Comparison of ENCODE assay signal across 1 cellular context in the genomic region with DNA sequence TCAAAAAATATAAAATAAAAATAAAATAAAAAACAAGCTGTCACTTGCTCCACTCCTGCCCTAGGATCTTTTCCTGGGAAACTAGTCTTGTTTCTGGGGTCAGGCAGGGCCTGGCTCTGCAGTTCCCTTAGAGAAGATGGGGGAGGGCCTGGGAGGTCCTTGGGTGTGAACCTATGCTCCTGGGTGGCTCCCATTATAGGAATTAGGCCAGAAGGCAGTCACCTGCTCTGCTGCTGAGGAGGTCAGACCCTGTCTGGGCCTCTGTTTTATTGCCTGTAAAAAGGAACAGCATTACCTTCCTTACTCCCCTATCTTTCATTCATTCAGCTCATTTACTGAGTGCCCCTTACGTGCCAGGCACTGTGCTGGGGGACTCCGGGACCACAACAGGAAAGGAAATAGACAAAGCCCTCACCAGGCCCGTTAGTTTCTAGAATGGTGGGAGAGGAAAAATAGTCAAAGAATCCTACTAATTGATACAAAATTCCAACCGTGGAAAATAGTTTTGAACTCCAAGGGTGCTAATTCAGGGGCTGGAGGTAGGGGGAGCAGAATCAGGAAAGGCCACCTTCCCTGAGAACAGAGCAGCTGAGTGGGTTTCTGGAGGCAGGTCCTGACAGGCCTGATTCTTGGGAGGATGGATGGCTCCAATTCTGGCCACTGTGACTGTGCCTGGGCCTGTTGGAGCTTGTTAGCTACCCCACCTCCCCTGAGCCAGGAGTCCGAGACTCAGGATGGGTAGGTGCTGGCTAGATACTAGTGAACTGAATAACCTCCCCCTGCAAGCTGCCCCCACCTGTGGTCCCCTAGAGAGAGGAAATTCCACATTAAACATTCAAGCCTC.
TF ChIP-seq lines count a peak whose summit lies in the region.

No MANE protein-coding gene starts in this region.

TF ChIP-seq in GM23338, 12 proteins besides CTCF, POLR2A, EP300 and RAD21 (continued from another document):
- TF ChIP-seq, protein P1, sequence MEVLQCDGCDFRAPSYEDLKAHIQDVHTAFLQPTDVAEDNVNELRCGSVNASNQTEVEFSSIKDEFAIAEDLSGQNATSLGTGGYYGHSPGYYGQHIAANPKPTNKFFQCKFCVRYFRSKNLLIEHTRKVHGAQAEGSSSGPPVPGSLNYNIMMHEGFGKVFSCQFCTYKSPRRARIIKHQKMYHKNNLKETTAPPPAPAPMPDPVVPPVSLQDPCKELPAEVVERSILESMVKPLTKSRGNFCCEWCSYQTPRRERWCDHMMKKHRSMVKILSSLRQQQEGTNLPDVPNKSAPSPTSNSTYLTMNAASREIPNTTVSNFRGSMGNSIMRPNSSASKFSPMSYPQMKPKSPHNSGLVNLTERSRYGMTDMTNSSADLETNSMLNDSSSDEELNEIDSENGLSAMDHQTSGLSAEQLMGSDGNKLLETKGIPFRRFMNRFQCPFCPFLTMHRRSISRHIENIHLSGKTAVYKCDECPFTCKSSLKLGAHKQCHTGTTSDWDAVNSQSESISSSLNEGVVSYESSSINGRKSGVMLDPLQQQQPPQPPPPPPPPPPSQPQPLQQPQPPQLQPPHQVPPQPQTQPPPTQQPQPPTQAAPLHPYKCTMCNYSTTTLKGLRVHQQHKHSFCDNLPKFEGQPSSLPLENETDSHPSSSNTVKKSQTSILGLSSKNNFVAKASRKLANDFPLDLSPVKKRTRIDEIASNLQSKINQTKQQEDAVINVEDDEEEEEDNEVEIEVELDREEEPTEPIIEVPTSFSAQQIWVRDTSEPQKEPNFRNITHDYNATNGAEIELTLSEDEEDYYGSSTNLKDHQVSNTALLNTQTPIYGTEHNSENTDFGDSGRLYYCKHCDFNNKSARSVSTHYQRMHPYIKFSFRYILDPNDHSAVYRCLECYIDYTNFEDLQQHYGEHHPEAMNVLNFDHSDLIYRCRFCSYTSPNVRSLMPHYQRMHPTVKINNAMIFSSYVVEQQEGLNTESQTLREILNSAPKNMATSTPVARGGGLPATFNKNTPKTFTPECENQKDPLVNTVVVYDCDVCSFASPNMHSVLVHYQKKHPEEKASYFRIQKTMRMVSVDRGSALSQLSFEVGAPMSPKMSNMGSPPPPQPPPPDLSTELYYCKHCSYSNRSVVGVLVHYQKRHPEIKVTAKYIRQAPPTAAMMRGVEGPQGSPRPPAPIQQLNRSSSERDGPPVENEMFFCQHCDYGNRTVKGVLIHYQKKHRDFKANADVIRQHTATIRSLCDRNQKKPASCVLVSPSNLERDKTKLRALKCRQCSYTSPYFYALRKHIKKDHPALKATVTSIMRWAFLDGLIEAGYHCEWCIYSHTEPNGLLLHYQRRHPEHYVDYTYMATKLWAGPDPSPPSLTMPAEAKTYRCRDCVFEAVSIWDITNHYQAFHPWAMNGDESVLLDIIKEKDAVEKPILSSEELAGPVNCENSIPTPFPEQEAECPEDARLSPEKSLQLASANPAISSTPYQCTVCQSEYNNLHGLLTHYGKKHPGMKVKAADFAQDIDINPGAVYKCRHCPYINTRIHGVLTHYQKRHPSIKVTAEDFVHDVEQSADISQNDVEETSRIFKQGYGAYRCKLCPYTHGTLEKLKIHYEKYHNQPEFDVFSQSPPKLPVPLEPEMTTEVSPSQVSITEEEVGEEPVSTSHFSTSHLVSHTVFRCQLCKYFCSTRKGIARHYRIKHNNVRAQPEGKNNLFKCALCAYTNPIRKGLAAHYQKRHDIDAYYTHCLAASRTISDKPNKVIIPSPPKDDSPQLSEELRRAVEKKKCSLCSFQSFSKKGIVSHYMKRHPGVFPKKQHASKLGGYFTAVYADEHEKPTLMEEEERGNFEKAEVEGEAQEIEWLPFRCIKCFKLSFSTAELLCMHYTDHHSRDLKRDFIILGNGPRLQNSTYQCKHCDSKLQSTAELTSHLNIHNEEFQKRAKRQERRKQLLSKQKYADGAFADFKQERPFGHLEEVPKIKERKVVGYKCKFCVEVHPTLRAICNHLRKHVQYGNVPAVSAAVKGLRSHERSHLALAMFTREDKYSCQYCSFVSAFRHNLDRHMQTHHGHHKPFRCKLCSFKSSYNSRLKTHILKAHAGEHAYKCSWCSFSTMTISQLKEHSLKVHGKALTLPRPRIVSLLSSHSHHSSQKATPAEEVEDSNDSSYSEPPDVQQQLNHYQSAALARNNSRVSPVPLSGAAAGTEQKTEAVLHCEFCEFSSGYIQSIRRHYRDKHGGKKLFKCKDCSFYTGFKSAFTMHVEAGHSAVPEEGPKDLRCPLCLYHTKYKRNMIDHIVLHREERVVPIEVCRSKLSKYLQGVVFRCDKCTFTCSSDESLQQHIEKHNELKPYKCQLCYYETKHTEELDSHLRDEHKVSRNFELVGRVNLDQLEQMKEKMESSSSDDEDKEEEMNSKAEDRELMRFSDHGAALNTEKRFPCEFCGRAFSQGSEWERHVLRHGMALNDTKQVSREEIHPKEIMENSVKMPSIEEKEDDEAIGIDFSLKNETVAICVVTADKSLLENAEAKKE (CRISPR knock-in tag; IDR thresholded peaks at IDR 0.05): no peak
